In genomic region chr20:40663991-40664880, GRCh38 we compare ENCODE assay signal across 24 cellular contexts. TPM values are rescaled to one million over a fixed set of nuclear protein-coding genes. Genes with fewer than 3 reads are reported as not detected.
DNase-seq lines count a peak whose midpoint lies in the region; TF ChIP-seq lines count a peak whose summit lies in the region.
"Had no signal": no experiment of that assay in that cellular context is flagged by ENCODE, and none has a peak within 500 bp of the region (broad histone marks: within the 10 kb centered on the region; RNA-seq: fewer than 3 reads in every experiment).

No MANE protein-coding gene starts in this region.

- H3K27ac ChIP-seq in HEK293 (ENCODE audit: extremely low read depth, low read depth, low read length) = no peak overlapping the region
- H3K27ac ChIP-seq in PC-9 = no peak overlapping the region
- H3K27ac ChIP-seq: adrenal gland, colonic mucosa, HL-60, neutrophil, testis had no signal

- no peaks in the 10 kb centered on the region for H3K4me1 ChIP-seq in HEK293 (ENCODE audit: control insufficient read depth, insufficient read depth, low read length)
- no peaks in the 10 kb centered on the region for H3K4me1 ChIP-seq in PC-9 (replicated peaks; ENCODE audit: insufficient read depth)
- H3K4me1 ChIP-seq: adrenal gland, colonic mucosa, testis had no signal

- BruUV-seq in PC-9 (replicated peaks; lab: Mats Ljungman, UMichigan) = no TSS peak

- peaks cover 16% of the 10 kb centered on the region; the same call in 1 of the 2 replicates for H3K27me3 ChIP-seq in PC-9 (ENCODE audit: insufficient read depth, low read depth)
- H3K27me3 ChIP-seq: adrenal gland, colonic mucosa, testis had no signal

- TF ChIP-seq CTCF in HEK293 (tag by site-specific recombination; IDR thresholded peaks at IDR 0.05) (no peak), PC-9 (conservative IDR thresholded peaks at IDR 0.05) (no peak), progenitor cell of endocrine pancreas (IDR thresholded peaks at IDR 0.05; ENCODE audit: unreplicated experiment) (no peak)

- POLR2A ChIA-PET in HEK293 (lab: Yijun Ruan, JAX) = interaction anchor here (1.4 kb wide), 1 partner anchor 25 kb away, joined by 7 read pairs; the partner anchor contains the start of gene MAFB
- POLR2A ChIA-PET in PC-9 (lab: Charles Lee; ENCODE audit: unreplicated experiment) = no interaction called here

- H3K4me3 Mint-ChIP-seq in progenitor cell of endocrine pancreas (ENCODE audit: low read depth) = no peak overlapping the region
- H3K4me3 Mint-ChIP-seq: activated CD8-positive, alpha-beta T cell treated with anti-CD3 and anti-CD28 coated beads for 36 hours; CD4-positive, alpha-beta memory T cell; stimulated activated naive B cell treated with anti-CD40 and anti-IgM and Interleukin-4, amounts not matched to agents 10 μg/mL and 1 μg/mL and 100 μg/mL, for 72 hours had no signal

- no peaks in the 10 kb centered on the region for H3K9me3 ChIP-seq in HEK293 (ENCODE audit: control insufficient read depth, insufficient read depth, low read depth, low read length)
- H3K9me3 ChIP-seq in PC-9 (ENCODE audit: insufficient read depth, low read depth) = no peaks in the 10 kb centered on the region
- H3K9me3 ChIP-seq: adrenal gland, colonic mucosa, neutrophil, testis had no signal

- H3K9me2 ChIP-seq in PC-9 (ENCODE audit: insufficient read depth) = no peaks in the 10 kb centered on the region

- intact Hi-C loops in PC-9 (cut with micrococcal nuclease; ENCODE audit: unreplicated experiment) = no loop called here

- H3K36me3 Mint-ChIP-seq in progenitor cell of endocrine pancreas (ENCODE audit: insufficient read depth) = no peaks in the 10 kb centered on the region
- H3K36me3 Mint-ChIP-seq: CD4-positive, alpha-beta memory T cell; stimulated activated naive B cell treated with anti-CD40 and anti-IgM and Interleukin-4, amounts not matched to agents 10 μg/mL and 1 μg/mL and 100 μg/mL, for 72 hours had no signal

- H3K27ac Mint-ChIP-seq in progenitor cell of endocrine pancreas = no peak overlapping the region
- H3K27ac Mint-ChIP-seq: activated CD8-positive, alpha-beta T cell treated with anti-CD3 and anti-CD28 coated beads for 36 hours; CD4-positive, alpha-beta memory T cell; stimulated activated naive B cell treated with anti-CD40 and anti-IgM and Interleukin-4, amounts not matched to agents 10 μg/mL and 1 μg/mL and 100 μg/mL, for 72 hours had no signal

- no peak overlapping the region for H3K4me3 ChIP-seq in HEK293 (ENCODE audit: low read depth, low read length)
- no peak overlapping the region for H3K4me3 ChIP-seq in PC-9
- H3K4me3 ChIP-seq: adrenal gland, colonic mucosa, testis had no signal

- CTCF ChIA-PET in HEK293 (lab: Yijun Ruan, JAX) (interaction anchor here (0.7 to 0.9 kb wide), 2 partner anchors 14 to 28 kb away, joined by 6 to 9 read pairs; no protein-coding TSS in a partner anchor), PC-9 (lab: Charles Lee) (no interaction called here)

- peak; percentile 11 to 54 for DNase-seq in PC-9
- peak; percentile 97 for DNase-seq in islet precursor cell
- peak; percentile 54 for DNase-seq in progenitor cell of endocrine pancreas (ENCODE audit: low spot score, unreplicated experiment)
- no peak for DNase-seq in nucleus accumbens (lab: John Stamatoyannopoulos, UW)
- DNase-seq in COLO829 (ENCODE audit: low spot score) = no peak
- no peak for DNase-seq in medulla oblongata (ENCODE audit: extremely low spot score)
- DNase-seq: activated CD8-positive, alpha-beta T cell treated with anti-CD3 and anti-CD28 coated beads for 36 hours; activated effector memory CD4-positive, alpha-beta T cell treated with anti-CD3 and anti-CD28 coated beads, Interleukin-2, amount 50 U/mL, for 16 hours; activated T-cell treated with anti-CD3 and anti-CD28 coated beads for 4 hours; adrenal gland; CD4-positive, alpha-beta memory T cell; colonic mucosa; IMR-90; left ventricle myocardium superior; NCI-H2107; NCI-H524 treated with DMSO at 0.1 percent for 48 hours; SHP77; stimulated activated CD4-positive, alpha-beta T cell treated with anti-CD3 and anti-CD28 coated beads, Interleukin-2, amount 100 ng/mL, for 48 hours; stimulated activated naive B cell treated with anti-CD40 and anti-IgM and Interleukin-4, amounts not matched to agents 10 μg/mL and 1 μg/mL and 100 μg/mL, for 72 hours; T1000; testis had no signal

- no peaks in the 10 kb centered on the region; the same call in 1 of the 2 replicates for H4K20me1 ChIP-seq in PC-9 (ENCODE audit: insufficient read depth)

- peaks cover 6% of the 10 kb centered on the region for H3K27me3 Mint-ChIP-seq in progenitor cell of endocrine pancreas

- H3K9me3 Mint-ChIP-seq in progenitor cell of endocrine pancreas (ENCODE audit: low read depth) = no peaks in the 10 kb centered on the region
- H3K9me3 Mint-ChIP-seq: activated CD8-positive, alpha-beta T cell treated with anti-CD3 and anti-CD28 coated beads for 36 hours; CD4-positive, alpha-beta memory T cell; stimulated activated naive B cell treated with anti-CD40 and anti-IgM and Interleukin-4, amounts not matched to agents 10 μg/mL and 1 μg/mL and 100 μg/mL, for 72 hours had no signal

- H2AFZ ChIP-seq in PC-9 = no peak overlapping the region

- no peaks in the 10 kb centered on the region for H3F3A ChIP-seq in PC-9 (ENCODE audit: insufficient read depth, low read depth)

- H3K4me1 Mint-ChIP-seq in progenitor cell of endocrine pancreas (ENCODE audit: low read depth) = peaks cover 16% of the 10 kb centered on the region
- H3K4me1 Mint-ChIP-seq: CD4-positive, alpha-beta memory T cell; stimulated activated naive B cell treated with anti-CD40 and anti-IgM and Interleukin-4, amounts not matched to agents 10 μg/mL and 1 μg/mL and 100 μg/mL, for 72 hours had no signal

- no peaks in the 10 kb centered on the region for H3K79me2 ChIP-seq in PC-9 (ENCODE audit: low read depth)

- peak overlapping the region; percentile 15; the same call in 1 of the 2 replicates for H3K4me2 ChIP-seq in PC-9

- H3K36me3 ChIP-seq in HEK293 (ENCODE audit: control insufficient read depth in 2 of 2, insufficient read depth in 1 of 2, low read length in 2 of 2) (no peaks in the 10 kb centered on the region), PC-9 (ENCODE audit: low read depth) (no peaks in the 10 kb centered on the region)
- H3K36me3 ChIP-seq: adrenal gland, colonic mucosa, neutrophil had no signal

TF ChIP-seq in HEK293, 187 proteins besides CTCF, POLR2A, EP300 and RAD21:
- TF ChIP-seq ZSCAN16 (tag by site-specific recombination; IDR thresholded peaks at IDR 0.05) (no peak), ZSCAN23 (tag by site-specific recombination; IDR thresholded peaks at IDR 0.05) (no peak), ZIC2 (tag by site-specific recombination; IDR thresholded peaks at IDR 0.05) (no peak), ZNF341 (tag by site-specific recombination; IDR thresholded peaks at IDR 0.05; ENCODE audit: low read depth) (peak; percentile 6; the same call in 1 of the 2 replicates), ZNF302 (tag by site-specific recombination; IDR thresholded peaks at IDR 0.05; ENCODE audit: low read depth) (no peak), SETDB1 (IDR thresholded peaks at IDR 0.05; ENCODE audit: insufficient read length, low read length) (no peak), ZNF837 (tag by site-specific recombination; IDR thresholded peaks at IDR 0.05) (no peak)

RNA-seq across cellular contexts. Expression of gene MAFB, which starts 24.8 kb away (rescaled TPM):
- total RNA-seq in PC-9 (2021) (not detected in 2 replicates), progenitor cell of endocrine pancreas (5.9 and 6.1 TPM in 2 replicates)
- total RNA-seq: activated CD8-positive, alpha-beta T cell treated with anti-CD3 and anti-CD28 coated beads for 36 hours; IMR-90 had no signal

Comparison
In these comparisons a context has a peak if more than half of its experiments do, and no peak if none do; other contexts are left out.
1. DNase-seq: peak in PC-9 (2 of 2), islet precursor cell (single experiment) and progenitor cell of endocrine pancreas (single experiment); none in nucleus accumbens (0 of 56), COLO829 (single experiment) and medulla oblongata (single experiment).